Comparison of ENCODE assay signal across 1 cellular context in genomic region chr10:124060148-124060720, GRCh38.
TF ChIP-seq lines count a peak whose summit lies in the region.

No MANE protein-coding gene starts in this region.

TF ChIP-seq in H1, 55 proteins besides CTCF, POLR2A, EP300 and RAD21 (continued from another document):
- no peak for TF ChIP-seq HDAC2 (IDR thresholded peaks at IDR 0.05; ENCODE audit: borderline replicate concordance in 1 of 2, low read depth in 2 of 2, low read length in 2 of 2)
- no peak for TF ChIP-seq KDM5A (IDR thresholded peaks at IDR 0.05; ENCODE audit: low read length)
- no peak for TF ChIP-seq SUZ12 (IDR thresholded peaks at IDR 0.05; ENCODE audit: low read length)
- no peak for TF ChIP-seq TAF7 (optimal IDR thresholded peaks at IDR 0.05; ENCODE audit: borderline replicate concordance, low read depth, low read length)
